Comparison of ENCODE assay signal across 8 cellular contexts in genomic region chr6:2448826-2449571, GRCh38.
DNase-seq lines count a peak whose midpoint lies in the region; ATAC-seq and TF ChIP-seq lines count a peak whose summit lies in the region.

No MANE protein-coding gene starts in this region.

- H3K9me3 Mint-ChIP-seq in activated T-helper 17 cell treated with anti-CD3 and anti-CD28 coated beads, Interleukin-2, amount 50 U/mL, for 72 hours, result no peaks in the 10 kb centered on the region

- 44% methylated on average over 22 of the region's 22 CpGs for WGBS in prostate gland

- TF ChIP-seq CTCF in prostate gland (IDR thresholded peaks at IDR 0.05), result peak; percentile 14 to 59 (median 43)

- peaks cover 5% of the 10 kb centered on the region for H3K4me1 Mint-ChIP-seq in activated T-helper 17 cell treated with anti-CD3 and anti-CD28 coated beads, Interleukin-2, amount 50 U/mL, for 72 hours

- intact Hi-C loops in left cardiac atrium (cut with DNase I), result loop anchor here (2.0 to 10.0 kb wide), 3 partner anchors 186 to 844 kb away; partner anchors contain the start of gene FOXC1 (in 1 of the 2)
- intact Hi-C loops in prostate gland (cut with DNase I), result loop anchor here (5.0 to 10.0 kb wide), 2 partner anchors 186 to 842 kb away; partner anchors contain the start of gene FOXC1

- peak; percentile 50 for ATAC-seq in activated T-helper 17 cell treated with anti-CD3 and anti-CD28 coated beads, Interleukin-2, amount 50 U/mL, for 72 hours (replicated peaks)
- ATAC-seq in left cardiac atrium, result peak; percentile 52 to 77

- H3K9me3 ChIP-seq in prostate gland, result no peaks in the 10 kb centered on the region

- H3K27me3 Mint-ChIP-seq in activated T-helper 17 cell treated with anti-CD3 and anti-CD28 coated beads, Interleukin-2, amount 50 U/mL, for 72 hours, result peaks cover 7% of the 10 kb centered on the region

- H3K4me1 ChIP-seq in prostate gland (replicated peaks), result no peaks in the 10 kb centered on the region

- no peak overlapping the region for H3K27ac ChIP-seq in prostate gland

- peak overlapping the region; percentile 31 for H3K4me3 Mint-ChIP-seq in activated T-helper 17 cell treated with anti-CD3 and anti-CD28 coated beads, Interleukin-2, amount 50 U/mL, for 72 hours

- no peak for TF ChIP-seq POLR2A in prostate gland (IDR thresholded peaks at IDR 0.05)

- no peak overlapping the region for H3K4me3 ChIP-seq in prostate gland

- H3K36me3 ChIP-seq in prostate gland, result no peaks in the 10 kb centered on the region

- H3K27ac Mint-ChIP-seq in activated T-helper 17 cell treated with anti-CD3 and anti-CD28 coated beads, Interleukin-2, amount 50 U/mL, for 72 hours, result peak overlapping the region; percentile 5

- H3K36me3 Mint-ChIP-seq in activated T-helper 17 cell treated with anti-CD3 and anti-CD28 coated beads, Interleukin-2, amount 50 U/mL, for 72 hours (ENCODE audit: low read depth), result no peaks in the 10 kb centered on the region

- DNase-seq in COLO668 (lab: John Stamatoyannopoulos, UW; ENCODE audit: unreplicated experiment) (peak; percentile 39), H4 (ENCODE audit: low spot score) (peak; percentile 81), NCI-H446 (lab: John Stamatoyannopoulos, UW) (peak; percentile 13 to 71), left cardiac atrium (no peak), prostate gland (ENCODE audit: low spot score) (peak; percentile 29), NK-92 (lab: John Stamatoyannopoulos, UW; ENCODE audit: unreplicated experiment) (no peak)
- no peak for DNase-seq in central memory CD4-positive, alpha-beta T cell

- H3K27me3 ChIP-seq in prostate gland (replicated peaks; ENCODE audit: insufficient read depth), result no peaks in the 10 kb centered on the region

Comparison
In these comparisons a context has a peak if more than half of its experiments do, and no peak if none do; other contexts are left out.
1. DNase-seq: peak in COLO668 (single experiment), H4 (single experiment), NCI-H446 (2 of 2) and prostate gland (single experiment); none in left cardiac atrium (single experiment), NK-92 (single experiment) and central memory CD4-positive, alpha-beta T cell (single experiment).